ENCODE assay signal across 12 cellular contexts in the genomic region with DNA sequence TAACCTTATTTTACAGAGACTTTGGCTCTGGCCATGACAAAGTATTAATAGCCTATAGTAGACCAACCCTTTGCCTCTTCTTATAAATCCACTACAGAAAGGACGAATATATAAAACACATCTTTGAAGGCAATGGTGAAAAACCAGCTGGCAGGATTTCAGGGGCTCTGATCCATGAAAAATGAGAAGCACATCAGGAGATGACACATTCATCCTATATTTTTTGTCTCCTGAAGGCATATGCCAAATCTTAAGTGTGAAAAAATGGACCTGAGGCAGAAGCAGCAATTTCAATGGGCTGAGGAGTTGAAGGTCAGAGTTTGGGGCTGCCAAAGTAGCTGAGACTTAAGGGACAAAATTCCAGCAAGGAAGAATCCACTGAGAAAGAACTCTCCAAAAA. TPM values are rescaled to one million over a fixed set of nuclear protein-coding genes. Genes with fewer than 3 reads are reported as not detected.
DNase-seq lines count a peak whose midpoint lies in the region; ATAC-seq, FAIRE-seq and TF ChIP-seq lines count a peak whose summit lies in the region.
"Had no signal": no experiment of that assay in that cellular context is flagged by ENCODE, and none has a peak within 500 bp of the region (broad histone marks: within the 10 kb centered on the region; RNA-seq: fewer than 3 reads in every experiment).

No MANE protein-coding gene starts in this region.

- CTCF ChIA-PET in A549 (lab: Yijun Ruan, JAX), result interaction anchor here (0.6 to 7.0 kb wide), 7 partner anchors 11 to 653 kb away, joined by 3 to 42 read pairs (median 4); a partner anchor contains a TSS

- 65% methylated on average over 1 of the region's 1 CpG for WGBS in A549 (ENCODE audit: missing lambda C conversion rate)
- WGBS in mesenchymal stem cell, result 86% methylated on average over 1 of the region's 1 CpG
- no CpG with 5 or more reads among the region's 1 CpG for WGBS in mesendoderm (ENCODE audit: extremely low coverage, insufficient coverage, low lambda C conversion rate)

- ATAC-seq in A549 (no peak), GM23338 (no peak), SK-N-SH treated with all-trans-retinoic acid at 6 μM for 48 hours (peak; percentile 26; the same call in 2 of the 3 replicates)

- H4K5ac ChIP-seq in mesendoderm (ENCODE audit: low read length), result no peak overlapping the region

- H3K27me3 Mint-ChIP-seq in GM23338 (ENCODE audit: insufficient read depth, low read depth, poor library complexity), result peaks cover 3% of the 10 kb centered on the region

- DNase-seq in A549 (ENCODE audit: low read depth in 1 of 2, low spot score in 1 of 2) (no peak), GM23338 (ENCODE audit: low spot score) (no peak), mesenchymal stem cell (no peak), mesendoderm (no peak), HTR-8/SVneo (ENCODE audit: insufficient read length, low spot score) (no peak), A172 (ENCODE audit: low spot score) (no peak), DMS153 (lab: John Stamatoyannopoulos, UW) (no peak)
- DNase-seq: activated T-cell treated with anti-CD3 and anti-CD28 coated beads, Interleukin-2, amount 50 U/mL, for 1 hour; amygdala; nucleus accumbens; spleen had no signal

- H3K27ac ChIP-seq in A549 (peak overlapping the region in 1 of 2 experiments; percentile 61; a peak in 3 of 6 replicates), GM23338 (ENCODE audit: low read depth) (peak overlapping the region; percentile 53; the same call in 1 of the 2 replicates), mesenchymal stem cell (ENCODE audit: low read length, poor library complexity, severe bottlenecking) (peak overlapping the region; percentile 90), mesendoderm (ENCODE audit: low read depth, low read length) (no peak overlapping the region)
- H3K27ac ChIP-seq: spleen had no signal

- H3K36me3 Mint-ChIP-seq in GM23338 (ENCODE audit: low read depth), result peaks cover 5% of the 10 kb centered on the region; the same call in 2 of the 3 replicates

- no peaks in the 10 kb centered on the region for H3K36me3 ChIP-seq in GM23338 (ENCODE audit: insufficient read depth)
- H3K36me3 ChIP-seq in mesenchymal stem cell (ENCODE audit: control insufficient read depth in 1 of 2, insufficient read depth in 2 of 2, low read depth in 1 of 2, low read length in 2 of 2), result peaks cover 0 to 10% of the 10 kb centered on the region in 2 experiments
- no peaks in the 10 kb centered on the region for H3K36me3 ChIP-seq in mesendoderm (ENCODE audit: control insufficient read depth, insufficient read depth, low read length)

- TF ChIP-seq CTCF in A549 (IDR thresholded peaks at IDR 0.05) (no peak), GM23338 (conservative IDR thresholded peaks at IDR 0.05; ENCODE audit: low read depth in 2 of 2) (no peak)

- H4K8ac ChIP-seq in mesenchymal stem cell (ENCODE audit: low read length), result no peak overlapping the region
- H4K8ac ChIP-seq in mesendoderm (ENCODE audit: low read depth, low read length), result no peak overlapping the region

- FAIRE-seq in A549 (lab: Jason Lieb, UNC) (no peak), HTR-8/SVneo (lab: Jason Lieb, UNC) (no peak)

- peak overlapping the region; percentile 51 for H3K4me2 ChIP-seq in A549
- no peak overlapping the region for H3K4me2 ChIP-seq in GM23338
- no peak overlapping the region for H3K4me2 ChIP-seq in mesenchymal stem cell (ENCODE audit: low read length, poor library complexity, severe bottlenecking)
- no peak overlapping the region for H3K4me2 ChIP-seq in mesendoderm (ENCODE audit: low read length)

- no peak for TF ChIP-seq RAD21 in A549 (conservative IDR thresholded peaks at IDR 0.05 in 1 of 2, IDR thresholded peaks at IDR 0.05 in 1 of 2)

- H2BK15ac ChIP-seq in mesenchymal stem cell (ENCODE audit: low read depth, poor library complexity, severe bottlenecking), result no peak overlapping the region
- no peak overlapping the region for H2BK15ac ChIP-seq in mesendoderm (replicated peaks; ENCODE audit: low read depth)

- H3K23ac ChIP-seq in mesenchymal stem cell (ENCODE audit: low read length in 2 of 2) (no peak overlapping the region), mesendoderm (ENCODE audit: low read length) (no peak overlapping the region)

- H3K27ac Mint-ChIP-seq in GM23338, result peak overlapping the region; percentile 32

- peaks cover 18% of the 10 kb centered on the region for H3K4me1 Mint-ChIP-seq in GM23338

- H3K4ac ChIP-seq in mesenchymal stem cell (ENCODE audit: low read depth in 1 of 2, low read length in 2 of 2) (no peak overlapping the region), mesendoderm (ENCODE audit: low read depth, low read length) (no peak overlapping the region)

- H2AFZ ChIP-seq in GM23338 (no peak overlapping the region), mesenchymal stem cell (ENCODE audit: low read depth, low read length) (no peak overlapping the region)

- no peak overlapping the region for H3K56ac ChIP-seq in mesendoderm (ENCODE audit: low read length)

- no peak for TF ChIP-seq EP300 in A549 (IDR thresholded peaks at IDR 0.05)

- no peaks in the 10 kb centered on the region for H3F3A ChIP-seq in GM23338 (replicated peaks; ENCODE audit: low read depth)

- no peak overlapping the region for H2BK12ac ChIP-seq in mesenchymal stem cell (ENCODE audit: low read length in 2 of 2)

- no peak overlapping the region for H3K4me3 Mint-ChIP-seq in GM23338

- H3K9me2 ChIP-seq in GM23338 (ENCODE audit: insufficient read depth), result no peaks in the 10 kb centered on the region

- H3K4me3 ChIP-seq in A549, result no peak overlapping the region
- no peak overlapping the region for H3K4me3 ChIP-seq in GM23338
- no peak overlapping the region for H3K4me3 ChIP-seq in mesenchymal stem cell (ENCODE audit: insufficient read depth in 1 of 2, low read depth in 1 of 2, low read length in 2 of 2)
- H3K4me3 ChIP-seq in mesendoderm (ENCODE audit: low read length), result no peak overlapping the region
- H3K4me3 ChIP-seq: spleen had no signal

- H3K18ac ChIP-seq in mesenchymal stem cell (ENCODE audit: low read depth in 1 of 2, low read length in 2 of 2) (no peak overlapping the region), mesendoderm (ENCODE audit: low read length) (no peak overlapping the region)

- peaks cover 95% of the 10 kb centered on the region for H3K79me2 ChIP-seq in GM23338 (replicated peaks; ENCODE audit: insufficient read depth)
- H3K79me2 ChIP-seq in mesendoderm (ENCODE audit: control insufficient read depth, insufficient read depth, low read length), result peaks cover 29% of the 10 kb centered on the region

- no peaks in the 10 kb centered on the region for H3K9me3 Mint-ChIP-seq in GM23338

- H3K27me3 ChIP-seq in GM23338 (ENCODE audit: insufficient read depth) (no peaks in the 10 kb centered on the region), mesenchymal stem cell (ENCODE audit: control insufficient read depth in 1 of 2, insufficient read depth in 1 of 2, low read length in 2 of 2) (no peaks in the 10 kb centered on the region), mesendoderm (ENCODE audit: insufficient read depth, low read length, poor library complexity) (no peaks in the 10 kb centered on the region)
- H3K27me3 ChIP-seq: spleen had no signal

- H3K9me3 ChIP-seq in A549 (no peaks in the 10 kb centered on the region), mesenchymal stem cell (ENCODE audit: control insufficient read depth, low read length) (no peaks in the 10 kb centered on the region)
- H3K9me3 ChIP-seq: spleen had no signal

- H3K14ac ChIP-seq in mesenchymal stem cell (ENCODE audit: low read length in 2 of 2), result no peak overlapping the region

- H2BK120ac ChIP-seq in mesenchymal stem cell (ENCODE audit: low read depth, low read length), result no peak overlapping the region
- no peak overlapping the region for H2BK120ac ChIP-seq in mesendoderm (ENCODE audit: low read depth, low read length)

- peaks cover 40% of the 10 kb centered on the region for H3K4me1 ChIP-seq in A549
- 0 out of 2 replicates have a peak, but pooled peaks cover 2% of the 10 kb centered on the region for H3K4me1 ChIP-seq in GM23338 (ENCODE audit: insufficient read depth)
- H3K4me1 ChIP-seq in mesenchymal stem cell (ENCODE audit: control insufficient read depth, insufficient read depth, low read depth, low read length), result peaks cover 11% of the 10 kb centered on the region
- H3K4me1 ChIP-seq in mesendoderm (ENCODE audit: control insufficient read depth, low read depth, low read length), result no peaks in the 10 kb centered on the region

- H4K20me1 ChIP-seq in GM23338 (replicated peaks; ENCODE audit: insufficient read depth), result peaks cover 10% of the 10 kb centered on the region

- H2BK5ac ChIP-seq in mesenchymal stem cell (ENCODE audit: low read depth, low read length, poor library complexity, severe bottlenecking) (peak overlapping the region; percentile 39), mesendoderm (ENCODE audit: low read length) (no peak overlapping the region)

- no peaks in the 10 kb centered on the region for H3K79me1 ChIP-seq in mesenchymal stem cell (replicated peaks; ENCODE audit: low read length, poor library complexity, severe bottlenecking)
- H3K79me1 ChIP-seq in mesendoderm (ENCODE audit: low read length), result peaks cover 11% of the 10 kb centered on the region

- H4K91ac ChIP-seq in mesenchymal stem cell (ENCODE audit: low read length), result no peak overlapping the region

- H3K9ac ChIP-seq in mesenchymal stem cell (ENCODE audit: low read length) (no peak overlapping the region), mesendoderm (ENCODE audit: low read length) (no peak overlapping the region)

- POLR2A ChIA-PET in A549 (lab: Yijun Ruan, JAX), result no interaction called here

- no peak for TF ChIP-seq POLR2A in A549 (IDR thresholded peaks at IDR 0.05; ENCODE audit: low read length)

- H2AK5ac ChIP-seq in mesenchymal stem cell (ENCODE audit: low read length, severe bottlenecking) (peak overlapping the region; percentile 75), mesendoderm (ENCODE audit: low read length) (no peak overlapping the region)

TF ChIP-seq in GM23338, 12 proteins besides CTCF, POLR2A, EP300 and RAD21 (continues in another document):
- TF ChIP-seq CREB1 (CRISPR knock-in tag; IDR thresholded peaks at IDR 0.05; ENCODE audit: low read depth), result no peak
- no peak for TF ChIP-seq ZNF331 (CRISPR knock-in tag; IDR thresholded peaks at IDR 0.05; ENCODE audit: low read depth)

TF ChIP-seq in SK-N-SH treated with all-trans-retinoic acid at 6 μM for 48 hours, 23 proteins besides CTCF, POLR2A, EP300 and RAD21 (continues in another document):
- TF ChIP-seq SNAI2 (CRISPR knock-in tag; IDR thresholded peaks at IDR 0.05), result no peak
- TF ChIP-seq CSDC2 (CRISPR knock-in tag; IDR thresholded peaks at IDR 0.05), result no peak

RNA-seq across cellular contexts. Expression of a gene that starts 14.4 kb away (rescaled TPM):
- polyA plus RNA-seq in A549 (2011; rRNA removed), result 32.3 and 32.8 TPM in 2 replicates
- 14.7 and 17.8 TPM in 2 replicates for polyA plus RNA-seq in A549 (2012; cell fraction: cytosol; rRNA removed)
- 30.8 and 34.8 TPM in 2 replicates for polyA plus RNA-seq in A549 (2012; cell fraction: nucleus; rRNA removed)
- polyA plus RNA-seq in A549 (2017; fragmentation: RNase III; extraction: RNeasy Plus Mini Kit Qiagen cat#74134 plus additional on column Dnase treatment), result 22.3 to 23.1 TPM (median 22.5 TPM) in 3 replicates
- polyA minus RNA-seq in A549 (2011; rRNA and poly(A)+ RNA removed), result 39.2 and 39.6 TPM in 2 replicates
- 26.7 and 31.3 TPM in 2 replicates for total RNA-seq in GM23338 (2014; rRNA removed; shearing (Covaris generic))
- 20.0 and 25.2 TPM in 2 replicates for polyA plus RNA-seq in GM23338 (2016; fragmentation: Nextera tagmentation; extraction: Ambion mirVana)
- polyA plus RNA-seq in mesenchymal stem cell (2013, experiment 1 of 2), result 25.1 TPM
- 24.7 TPM for polyA plus RNA-seq in mesenchymal stem cell (2013, experiment 2 of 2)
- polyA plus RNA-seq in mesendoderm (2013, experiment 1 of 2), result 22.3 TPM
- 22.6 TPM for polyA plus RNA-seq in mesendoderm (2013, experiment 2 of 2)
- total RNA-seq in A172 (2014; rRNA removed; shearing (Covaris generic)), result 45.1 and 47.6 TPM in 2 replicates
